30 cellular contexts compared by ENCODE assay signal in genomic region chr1:47420547-47420946, GRCh38. TPM values are rescaled to one million over a fixed set of nuclear protein-coding genes. Genes with fewer than 3 reads are reported as not detected.
"Had no signal": no experiment of that assay in that cellular context is flagged by ENCODE, and none has a peak within 500 bp of the region (broad histone marks: within the 10 kb centered on the region; RNA-seq: fewer than 3 reads in every experiment).

No MANE protein-coding gene starts in this region.

- H3K4me3 ChIP-seq: stomach, suprapubic skin, testis, thoracic aorta, thyroid gland, tibial artery, tibial nerve, transverse colon, upper lobe of left lung, upper lobe of right lung, uterus, vagina had no signal

- H3K9me3 ChIP-seq: stomach, suprapubic skin, testis, thoracic aorta, thyroid gland, tibial artery, tibial nerve, transverse colon, upper lobe of left lung, upper lobe of right lung, uterus, vagina had no signal

- H3K4me1 ChIP-seq: testis, thyroid gland, upper lobe of right lung, uterus, vagina had no signal

- H3K36me3 ChIP-seq: stomach, suprapubic skin, thoracic aorta, thyroid gland, tibial artery, tibial nerve, transverse colon, upper lobe of left lung, upper lobe of right lung, uterus, vagina had no signal

- FAIRE-seq: urothelium cell line had no signal

- ATAC-seq: stimulated activated effector memory CD8-positive, alpha-beta T cell treated with anti-CD3 and anti-CD28 coated beads, Interleukin-12 subunit alpha, Interleukin-12 subunit beta, amount 100 ng/mL, for 72 hours; stimulated activated memory B cell treated with anti-CD40 and anti-IgM and Interleukin-4, amounts not matched to agents 10 μg/mL and 1 μg/mL and 100 μg/mL, for 72 hours; stimulated activated naive B cell treated with anti-CD40 and anti-IgM and Interleukin-4, amounts not matched to agents 10 μg/mL and 1 μg/mL and 100 μg/mL, for 72 hours; stimulated activated naive CD8-positive, alpha-beta T cell treated with anti-CD3 and anti-CD28 coated beads, Interleukin-15, amount 100 ng/mL, for 72 hours; stimulated activated naive CD8-positive, alpha-beta T cell treated with anti-CD3 and anti-CD28 coated beads, Interleukin-15, Interleukin-2, amounts not matched to agents 100 U/mL and 50 U/mL, for 24 hours; upper lobe of right lung had no signal

- H3K27ac ChIP-seq: stomach, suprapubic skin, testis, thoracic aorta, thyroid gland, tibial artery, tibial nerve, transverse colon, upper lobe of left lung, upper lobe of right lung, uterus, vagina had no signal

- DNase-seq: stimulated activated CD4-positive, alpha-beta T cell treated with anti-CD3 and anti-CD28 coated beads, Interleukin-2, amount 100 ng/mL, for 48 hours; stimulated activated CD4-positive, alpha-beta T cell treated with anti-CD3 and anti-CD28 coated beads, Interleukin-4, amount 100 ng/mL, for 1 hour; stimulated activated CD4-positive, alpha-beta T cell treated with anti-CD3 and anti-CD28 coated beads, Interleukin-4, amount 100 ng/mL, for 24 hours; stimulated activated CD4-positive, alpha-beta T cell treated with anti-CD3 and anti-CD28 coated beads, Interleukin-4, amount 100 ng/mL, for 4 hours; stimulated activated CD8-positive, alpha-beta memory T cell treated with anti-CD3 and anti-CD28 coated beads, Interleukin-4, amount 100 ng/mL, for 48 hours; stimulated activated naive B cell treated with anti-CD40 and anti-IgM and Interleukin-4, amounts not matched to agents 10 μg/mL and 1 μg/mL and 100 μg/mL, for 72 hours; stimulated activated naive CD4-positive, alpha-beta T cell; stimulated activated naive CD4-positive, alpha-beta T cell treated with Interleukin-2 at 50 U/mL for 16 hours; stimulated activated naive CD8-positive, alpha-beta T cell treated with anti-CD3 and anti-CD28 coated beads, Interleukin-15, amount 100 ng/mL, for 72 hours; stimulated activated naive CD8-positive, alpha-beta T cell treated with anti-CD3 and anti-CD28 coated beads, Interleukin-15, Interleukin-2, amounts not matched to agents 100 U/mL and 50 U/mL, for 24 hours; stomach; substantia nigra; testis; thyroid gland; tibial artery; transverse colon; upper lobe of left lung; upper lobe of right lung; uterus had no signal

- H3K27me3 ChIP-seq: testis had no signal

RNA-seq across cellular contexts. Expression of gene FOXE3, which starts 4.5 kb away (rescaled TPM):
- total RNA-seq: stomach, subcutaneous adipose tissue, suprapubic skin, temporal lobe, thyroid gland, transverse colon, upper lobe of left lung, upper lobe of right lung, ureter, urinary bladder, vagina had no signal
- polyA plus RNA-seq: stomach, urinary bladder had no signal
